ENCODE assay signal across 1 cellular context in genomic region chr2:112805542-112805941, GRCh38.
TF ChIP-seq lines count a peak whose summit lies in the region.

No MANE protein-coding gene starts in this region.

TF ChIP-seq in GM12878, 131 proteins besides CTCF, POLR2A, EP300 and RAD21 (continues in another document):
- TF ChIP-seq SIX5 (IDR thresholded peaks at IDR 0.05; ENCODE audit: low read depth, low read length, severe bottlenecking) (no peak), EGR1 (IDR thresholded peaks at IDR 0.05; ENCODE audit: borderline replicate concordance in 1 of 2, low read depth in 2 of 2, low read length in 2 of 2) (no peak), PKNOX1 (IDR thresholded peaks at IDR 0.05) (peak; percentile 25; the same call in 1 of the 2 replicates), YY1 (IDR thresholded peaks at IDR 0.05; ENCODE audit: low read depth, low read length) (0 out of 2 replicates have a peak, but pooled peaks have one; percentile 19), POU2F2 (IDR thresholded peaks at IDR 0.05; ENCODE audit: borderline replicate concordance, low read depth, low read length) (peak; percentile 68; the same call in 2 of the 3 replicates), HDAC2 (IDR thresholded peaks at IDR 0.05) (no peak), SREBF2 (IDR thresholded peaks at IDR 0.05; ENCODE audit: low read length) (no peak), RFX5 (IDR thresholded peaks at IDR 0.05; ENCODE audit: low read depth, low read length) (no peak), CREM (IDR thresholded peaks at IDR 0.05; ENCODE audit: low read depth) (peak; percentile 49; the same call in 1 of the 2 replicates), HDGF (IDR thresholded peaks at IDR 0.05) (peak; percentile 11; the same call in 1 of the 2 replicates), NRF1 (conservative IDR thresholded peaks at IDR 0.05; ENCODE audit: low read depth, low read length) (no peak), MXI1 (IDR thresholded peaks at IDR 0.05; ENCODE audit: low read depth, low read length) (0 out of 2 replicates have a peak, but pooled peaks have one; percentile 24), STAT1 (conservative IDR thresholded peaks at IDR 0.05) (no peak), LARP7 (IDR thresholded peaks at IDR 0.05) (no peak), YBX1 (IDR thresholded peaks at IDR 0.05) (no peak), ESRRA (IDR thresholded peaks at IDR 0.05; ENCODE audit: low read length) (no peak), MYB (IDR thresholded peaks at IDR 0.05; ENCODE audit: borderline replicate concordance, low read depth, low read length) (no peak), TCF12 (IDR thresholded peaks at IDR 0.05; ENCODE audit: low read depth, low read length) (peak; percentile 87), TBL1XR1 (IDR thresholded peaks at IDR 0.05; ENCODE audit: low read depth, low read length) (no peak), SRF (IDR thresholded peaks at IDR 0.05; ENCODE audit: low read depth in 2 of 2, low read length in 2 of 2) (no peak), KAT2A (conservative IDR thresholded peaks at IDR 0.05; ENCODE audit: control insufficient read depth, low read depth, low read length) (no peak), RELA (IDR thresholded peaks at IDR 0.05; ENCODE audit: borderline replicate concordance, partially characterized antibody) (no peak), MEF2B (IDR thresholded peaks at IDR 0.05; ENCODE audit: partially characterized antibody, poor library complexity, severe bottlenecking) (peak; percentile 40), BMI1 (IDR thresholded peaks at IDR 0.05; ENCODE audit: borderline replicate concordance) (no peak), ZNF207 (IDR thresholded peaks at IDR 0.05; ENCODE audit: borderline replicate concordance) (no peak), PAX8 (IDR thresholded peaks at IDR 0.05) (no peak), NR2F1 (conservative IDR thresholded peaks at IDR 0.05) (no peak), ASH2L (IDR thresholded peaks at IDR 0.05; ENCODE audit: borderline replicate concordance, low read depth) (no peak), EED (IDR thresholded peaks at IDR 0.05; ENCODE audit: low read depth) (peak; percentile 71), IRF4 (IDR thresholded peaks at IDR 0.05; ENCODE audit: low read depth, low read length) (no peak), FOXM1 (IDR thresholded peaks at IDR 0.05; ENCODE audit: low read depth, low read length) (no peak), MEF2A (IDR thresholded peaks at IDR 0.05; ENCODE audit: insufficient read depth, low read depth, low read length) (peak; percentile 32; the same call in 1 of the 2 replicates), ZNF217 (IDR thresholded peaks at IDR 0.05) (no peak), RUNX3 (IDR thresholded peaks at IDR 0.05; ENCODE audit: low read length) (peak; percentile 67), PBX3 (IDR thresholded peaks at IDR 0.05; ENCODE audit: insufficient replicate concordance, low read depth, low read length) (no peak), ZBTB40 (IDR thresholded peaks at IDR 0.05; ENCODE audit: borderline replicate concordance) (no peak), NBN (IDR thresholded peaks at IDR 0.05) (no peak), USF1 (IDR thresholded peaks at IDR 0.05; ENCODE audit: borderline replicate concordance, extremely low read length, insufficient read depth, low read depth, low read length) (peak; percentile 61), IKZF2 (IDR thresholded peaks at IDR 0.05) (0 out of 4 replicates have a peak, but pooled peaks of 1 of the 2 experiments have one; percentile 42), JUND (IDR thresholded peaks at IDR 0.05; ENCODE audit: low read depth, low read length) (no peak), POLR2AphosphoS5 (IDR thresholded peaks at IDR 0.05; ENCODE audit: low read length) (0 out of 2 replicates have a peak, but pooled peaks have one; percentile 45), CREB1 (IDR thresholded peaks at IDR 0.05; ENCODE audit: low read depth) (peak; percentile 65; the same call in 1 of the 2 replicates), GABPA (IDR thresholded peaks at IDR 0.05; ENCODE audit: low read depth) (0 out of 2 replicates have a peak, but pooled peaks have one; percentile 7), SREBF1 (IDR thresholded peaks at IDR 0.05; ENCODE audit: low read length) (no peak), MAX (IDR thresholded peaks at IDR 0.05; ENCODE audit: low read depth, low read length) (peak; percentile 71; the same call in 1 of the 2 replicates), NR2C1 (IDR thresholded peaks at IDR 0.05) (no peak), BACH1 (IDR thresholded peaks at IDR 0.05; ENCODE audit: borderline replicate concordance) (no peak), ZBTB33 (IDR thresholded peaks at IDR 0.05) (no peak), ZBED1 (IDR thresholded peaks at IDR 0.05; ENCODE audit: borderline replicate concordance) (no peak), CBX3 (IDR thresholded peaks at IDR 0.05; ENCODE audit: borderline replicate concordance, low read depth) (no peak), SP1 (IDR thresholded peaks at IDR 0.05; ENCODE audit: low read depth, low read length) (no peak)
- TF ChIP-seq, protein P1, sequence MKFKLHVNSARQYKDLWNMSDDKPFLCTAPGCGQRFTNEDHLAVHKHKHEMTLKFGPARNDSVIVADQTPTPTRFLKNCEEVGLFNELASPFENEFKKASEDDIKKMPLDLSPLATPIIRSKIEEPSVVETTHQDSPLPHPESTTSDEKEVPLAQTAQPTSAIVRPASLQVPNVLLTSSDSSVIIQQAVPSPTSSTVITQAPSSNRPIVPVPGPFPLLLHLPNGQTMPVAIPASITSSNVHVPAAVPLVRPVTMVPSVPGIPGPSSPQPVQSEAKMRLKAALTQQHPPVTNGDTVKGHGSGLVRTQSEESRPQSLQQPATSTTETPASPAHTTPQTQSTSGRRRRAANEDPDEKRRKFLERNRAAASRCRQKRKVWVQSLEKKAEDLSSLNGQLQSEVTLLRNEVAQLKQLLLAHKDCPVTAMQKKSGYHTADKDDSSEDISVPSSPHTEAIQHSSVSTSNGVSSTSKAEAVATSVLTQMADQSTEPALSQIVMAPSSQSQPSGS (IDR thresholded peaks at IDR 0.05; ENCODE audit: low read length): peak; percentile 62; the same call in 1 of the 2 replicates
- TF ChIP-seq, protein P2, sequence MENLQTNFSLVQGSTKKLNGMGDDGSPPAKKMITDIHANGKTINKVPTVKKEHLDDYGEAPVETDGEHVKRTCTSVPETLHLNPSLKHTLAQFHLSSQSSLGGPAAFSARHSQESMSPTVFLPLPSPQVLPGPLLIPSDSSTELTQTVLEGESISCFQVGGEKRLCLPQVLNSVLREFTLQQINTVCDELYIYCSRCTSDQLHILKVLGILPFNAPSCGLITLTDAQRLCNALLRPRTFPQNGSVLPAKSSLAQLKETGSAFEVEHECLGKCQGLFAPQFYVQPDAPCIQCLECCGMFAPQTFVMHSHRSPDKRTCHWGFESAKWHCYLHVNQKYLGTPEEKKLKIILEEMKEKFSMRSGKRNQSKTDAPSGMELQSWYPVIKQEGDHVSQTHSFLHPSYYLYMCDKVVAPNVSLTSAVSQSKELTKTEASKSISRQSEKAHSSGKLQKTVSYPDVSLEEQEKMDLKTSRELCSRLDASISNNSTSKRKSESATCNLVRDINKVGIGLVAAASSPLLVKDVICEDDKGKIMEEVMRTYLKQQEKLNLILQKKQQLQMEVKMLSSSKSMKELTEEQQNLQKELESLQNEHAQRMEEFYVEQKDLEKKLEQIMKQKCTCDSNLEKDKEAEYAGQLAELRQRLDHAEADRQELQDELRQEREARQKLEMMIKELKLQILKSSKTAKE (IDR thresholded peaks at IDR 0.05; ENCODE audit: low read depth, poor library complexity, severe bottlenecking): peak; percentile 38
- TF ChIP-seq, protein P3, sequence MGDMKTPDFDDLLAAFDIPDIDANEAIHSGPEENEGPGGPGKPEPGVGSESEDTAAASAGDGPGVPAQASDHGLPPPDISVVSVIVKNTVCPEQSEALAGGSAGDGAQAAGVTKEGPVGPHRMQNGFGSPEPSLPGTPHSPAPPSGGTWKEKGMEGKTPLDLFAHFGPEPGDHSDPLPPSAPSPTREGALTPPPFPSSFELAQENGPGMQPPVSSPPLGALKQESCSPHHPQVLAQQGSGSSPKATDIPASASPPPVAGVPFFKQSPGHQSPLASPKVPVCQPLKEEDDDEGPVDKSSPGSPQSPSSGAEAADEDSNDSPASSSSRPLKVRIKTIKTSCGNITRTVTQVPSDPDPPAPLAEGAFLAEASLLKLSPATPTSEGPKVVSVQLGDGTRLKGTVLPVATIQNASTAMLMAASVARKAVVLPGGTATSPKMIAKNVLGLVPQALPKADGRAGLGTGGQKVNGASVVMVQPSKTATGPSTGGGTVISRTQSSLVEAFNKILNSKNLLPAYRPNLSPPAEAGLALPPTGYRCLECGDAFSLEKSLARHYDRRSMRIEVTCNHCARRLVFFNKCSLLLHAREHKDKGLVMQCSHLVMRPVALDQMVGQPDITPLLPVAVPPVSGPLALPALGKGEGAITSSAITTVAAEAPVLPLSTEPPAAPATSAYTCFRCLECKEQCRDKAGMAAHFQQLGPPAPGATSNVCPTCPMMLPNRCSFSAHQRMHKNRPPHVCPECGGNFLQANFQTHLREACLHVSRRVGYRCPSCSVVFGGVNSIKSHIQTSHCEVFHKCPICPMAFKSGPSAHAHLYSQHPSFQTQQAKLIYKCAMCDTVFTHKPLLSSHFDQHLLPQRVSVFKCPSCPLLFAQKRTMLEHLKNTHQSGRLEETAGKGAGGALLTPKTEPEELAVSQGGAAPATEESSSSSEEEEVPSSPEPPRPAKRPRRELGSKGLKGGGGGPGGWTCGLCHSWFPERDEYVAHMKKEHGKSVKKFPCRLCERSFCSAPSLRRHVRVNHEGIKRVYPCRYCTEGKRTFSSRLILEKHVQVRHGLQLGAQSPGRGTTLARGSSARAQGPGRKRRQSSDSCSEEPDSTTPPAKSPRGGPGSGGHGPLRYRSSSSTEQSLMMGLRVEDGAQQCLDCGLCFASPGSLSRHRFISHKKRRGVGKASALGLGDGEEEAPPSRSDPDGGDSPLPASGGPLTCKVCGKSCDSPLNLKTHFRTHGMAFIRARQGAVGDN (IDR thresholded peaks at IDR 0.05): peak; percentile 98
